In the genomic region with DNA sequence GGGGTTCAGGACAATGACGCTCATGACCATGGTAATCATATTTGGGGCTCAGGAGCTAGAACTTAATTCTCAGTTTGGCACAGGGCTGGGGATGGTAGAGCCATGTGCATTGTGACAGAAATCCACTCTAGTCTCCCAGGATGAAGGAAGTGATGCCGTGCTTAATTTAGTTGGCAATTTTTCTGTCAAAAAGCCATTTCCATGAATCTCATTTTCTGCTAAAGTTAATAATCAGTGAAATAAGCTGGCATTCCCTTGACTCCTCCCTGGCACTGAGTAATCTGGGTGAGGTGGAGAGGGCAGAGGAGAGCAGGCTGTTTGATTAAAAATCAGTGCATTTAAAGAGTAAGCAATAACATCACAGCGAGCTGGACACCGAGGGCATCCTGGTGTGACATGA, we compare ENCODE assay signal across 19 cellular contexts. TPM values are rescaled to one million over a fixed set of nuclear protein-coding genes. Genes with fewer than 3 reads are reported as not detected.
DNase-seq lines count a peak whose midpoint lies in the region; ATAC-seq and TF ChIP-seq lines count a peak whose summit lies in the region.
"Had no signal": no experiment of that assay in that cellular context is flagged by ENCODE, and none has a peak within 500 bp of the region (broad histone marks: within the 10 kb centered on the region; RNA-seq: fewer than 3 reads in every experiment).

No MANE protein-coding gene starts in this region.

- H3K9me3 ChIP-seq in BLaER1 (no peaks in the 10 kb centered on the region), T-helper 17 cell (ENCODE audit: control insufficient read depth, low read length, poor library complexity, severe bottlenecking) (no peaks in the 10 kb centered on the region), osteoblast (ENCODE audit: low read depth, low read length) (no peaks in the 10 kb centered on the region)

- H3K4me1 ChIP-seq in BLaER1 (peaks cover 30% of the 10 kb centered on the region), osteoblast (ENCODE audit: insufficient read depth, low read length) (peaks cover 16% of the 10 kb centered on the region)

- H3K9ac ChIP-seq in BLaER1 = peak overlapping the region; percentile 39; the same call in 1 of the 2 replicates

- in situ Hi-C loops in ACHN (cut with HindIII; ENCODE audit: low pct_ligation_motif_present, low pct_unique_long_range_greater_than_20kb, low sequenced_read_pairs) = loop anchor here (25.0 kb wide), 1 partner anchor 102 kb away; no protein-coding TSS in a partner anchor
- in situ Hi-C loops in brain microvascular endothelial cell (cut with HindIII; ENCODE audit: low pct_ligation_motif_present, low sequenced_read_pairs) = loop anchor here (25.0 kb wide), 2 partner anchors 102 to 377 kb away; no protein-coding TSS in a partner anchor

- peaks cover 13% of the 10 kb centered on the region for H3K36me3 Mint-ChIP-seq in T-helper 17 cell (ENCODE audit: low read depth)

- intact Hi-C loops in Right ventricle myocardium inferior (cut with DNase I) = no loop called here

- H3K36me3 ChIP-seq in BLaER1 = peaks cover 90% of the 10 kb centered on the region
- H3K36me3 ChIP-seq in osteoblast (ENCODE audit: insufficient read depth, low read length) = no peaks in the 10 kb centered on the region
- no peaks in the 10 kb centered on the region for H3K36me3 ChIP-seq in brain microvascular endothelial cell (replicated peaks)

- no peaks in the 10 kb centered on the region for H3K79me2 ChIP-seq in osteoblast (ENCODE audit: insufficient read depth, low read length)

- peak; percentile 14 for DNase-seq in ACHN
- DNase-seq in T-helper 17 cell = no peak
- peak; percentile 45 for DNase-seq in osteoblast (ENCODE audit: insufficient read length, low spot score, missing footprints)
- no peak for DNase-seq in Right ventricle myocardium inferior (ENCODE audit: missing footprints)
- no peak for DNase-seq in brain microvascular endothelial cell
- DNase-seq: C1 segment of cervical spinal cord, DMS53, GDM1, Kasumi-1, NCI-H1694, NCI-H2081, NCI-H2171 treated with DMSO at 0.1 percent for 48 hours, NCI-H524 treated with DMSO at 0.1 percent for 48 hours, NCI-H82, OCI-M1, SHP77 had no signal

- peaks cover 45% of the 10 kb centered on the region for H4K20me1 ChIP-seq in BLaER1
- no peaks in the 10 kb centered on the region for H4K20me1 ChIP-seq in osteoblast (ENCODE audit: insufficient read depth, low read length)

- no peak overlapping the region for H2AFZ ChIP-seq in osteoblast (ENCODE audit: low read length)

- H3K27me3 Mint-ChIP-seq in T-helper 17 cell = no peaks in the 10 kb centered on the region

- H3K4me2 ChIP-seq in BLaER1 (peak overlapping the region; percentile 59), osteoblast (ENCODE audit: insufficient read depth, low read length) (no peak overlapping the region)

- no peak overlapping the region for H3K4me3 Mint-ChIP-seq in T-helper 17 cell

- H3K27ac ChIP-seq in BLaER1 (no peak overlapping the region), osteoblast (ENCODE audit: low read depth, low read length) (no peak overlapping the region), brain microvascular endothelial cell (no peak overlapping the region)

- ATAC-seq in T-helper 17 cell = no peak
- ATAC-seq in Right ventricle myocardium inferior = no peak
- ATAC-seq in HG02981 (IDR thresholded peaks at IDR 0.05; ENCODE audit: unreplicated experiment) = no peak
- ATAC-seq in HG03469 (IDR thresholded peaks at IDR 0.05; ENCODE audit: unreplicated experiment) = no peak

- no peak overlapping the region for H3K4me3 ChIP-seq in BLaER1
- H3K4me3 ChIP-seq in osteoblast (ENCODE audit: insufficient read depth, low read length) = no peak overlapping the region
- no peak overlapping the region for H3K4me3 ChIP-seq in brain microvascular endothelial cell (ENCODE audit: low read depth, low read length)

- H3K27ac Mint-ChIP-seq in T-helper 17 cell = peak overlapping the region; percentile 21

- TF ChIP-seq CTCF in osteoblast (IDR thresholded peaks at IDR 0.05; ENCODE audit: extremely low read depth, low read depth, low read length) (no peak), brain microvascular endothelial cell (IDR thresholded peaks at IDR 0.05; ENCODE audit: low read depth, low read length, missing control alignments) (no peak)

- H3K27me3 ChIP-seq in BLaER1 (no peaks in the 10 kb centered on the region), osteoblast (ENCODE audit: insufficient read depth, low read length) (no peaks in the 10 kb centered on the region), brain microvascular endothelial cell (replicated peaks) (no peaks in the 10 kb centered on the region)

- peaks cover 18% of the 10 kb centered on the region for H3K4me1 Mint-ChIP-seq in T-helper 17 cell

RNA-seq across cellular contexts. Expression of a gene that starts 45.0 kb away (rescaled TPM):
- total RNA-seq in T-helper 17 cell (10 to 100 TPM in 1 of 2 donors, 1 to 10 TPM in 1; 7.6 to 12.4 TPM), osteoblast (8.0 and 8.5 TPM in 2 replicates), Right ventricle myocardium inferior (0.16 TPM)

Comparison
In these comparisons a context has a peak if more than half of its experiments do, and no peak if none do; other contexts are left out.
1. DNase-seq: peak in ACHN (single experiment) and osteoblast (single experiment); none in T-helper 17 cell (0 of 3), Right ventricle myocardium inferior (single experiment) and brain microvascular endothelial cell (single experiment).